In the genomic region with DNA sequence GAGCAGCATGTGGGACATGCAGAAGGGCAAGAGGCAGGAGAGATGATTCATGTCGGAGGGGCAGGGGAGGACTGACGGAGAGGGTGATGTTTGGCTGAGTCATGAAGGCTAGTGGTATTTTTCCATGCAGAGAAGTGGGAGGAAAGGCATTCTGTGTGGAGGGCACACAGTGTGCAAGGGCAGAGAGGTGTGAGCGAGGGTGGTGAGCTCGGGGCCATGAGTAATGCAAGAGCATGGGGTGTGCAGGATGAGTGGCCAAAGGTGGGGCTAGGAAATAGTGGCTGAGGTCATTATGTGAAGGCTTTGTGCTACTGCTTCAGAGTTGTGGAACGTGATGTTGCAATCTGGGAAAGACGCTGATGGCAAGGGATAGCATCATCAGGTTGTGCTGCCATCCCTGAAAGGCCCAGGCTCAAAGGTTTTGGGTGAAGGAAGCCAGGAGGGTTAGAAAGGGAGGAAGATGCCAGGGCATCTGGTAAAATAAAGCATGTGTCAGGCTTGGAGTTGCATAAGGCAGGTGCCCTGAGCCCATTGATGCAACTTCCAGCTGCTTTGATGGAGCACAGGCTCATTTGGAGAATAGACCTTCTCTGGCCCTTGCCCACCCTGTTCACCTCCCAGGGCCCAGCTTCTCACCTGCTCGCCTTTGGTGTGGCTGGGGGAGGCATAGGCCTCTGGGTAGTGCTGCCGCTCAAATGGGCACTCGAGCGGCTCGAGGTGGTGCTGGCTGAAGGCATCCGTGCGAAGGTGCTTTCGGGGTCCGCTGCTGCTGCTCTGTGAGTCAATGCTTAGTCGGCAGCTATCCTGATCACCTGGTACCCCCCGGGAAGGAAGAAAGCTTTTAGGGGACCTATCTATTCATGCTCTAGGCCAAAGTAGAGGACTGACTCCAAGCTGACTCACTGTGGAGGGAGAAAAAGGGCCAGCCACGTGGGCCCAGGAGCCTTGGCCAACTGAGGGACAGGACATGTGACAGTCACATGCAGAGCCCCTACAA, we compare ENCODE assay signal across 8 cellular contexts. TPM values are rescaled to one million over a fixed set of nuclear protein-coding genes. Genes with fewer than 3 reads are reported as not detected.
DNase-seq lines count a peak whose midpoint lies in the region; ATAC-seq lines count a peak whose summit lies in the region.

No MANE protein-coding gene starts in this region.

- no peaks in the 10 kb centered on the region for H3K9me3 Mint-ChIP-seq in activated T-cell treated with anti-CD3 and anti-CD28 coated beads, Interleukin-2, amount 50 U/mL, for 72 hours

- intact Hi-C loops in Right ventricle myocardium superior (cut with DNase I): loop anchor here (5.0 kb wide), 1 partner anchor 39 kb away; no protein-coding TSS in a partner anchor

- peak overlapping the region in 1 of 2 donors; percentile 5 for H3K4me3 Mint-ChIP-seq in activated T-cell treated with anti-CD3 and anti-CD28 coated beads, Interleukin-2, amount 50 U/mL, for 72 hours

- peak overlapping the region in 20 of 21 experiments; percentile 23 to 82 (median 70) for H3K27ac ChIP-seq in skin epidermis

- H3K4me3 ChIP-seq in skin epidermis: no peak overlapping the region

- H3K27ac Mint-ChIP-seq in activated T-cell treated with anti-CD3 and anti-CD28 coated beads, Interleukin-2, amount 50 U/mL, for 72 hours: no peak overlapping the region

- DNase-seq in ACHN (peak; percentile 100), LHCN-M2 (ENCODE audit: low read depth) (peak; percentile 100), Right ventricle myocardium superior (no peak), DMS153 treated with DMSO at 0.1 percent for 48 hours (lab: John Stamatoyannopoulos, UW; ENCODE audit: unreplicated experiment) (no peak), NCI-H748 treated with DMSO at 0.1 percent for 48 hours (lab: John Stamatoyannopoulos, UW) (no peak), cerebellar nuclear complex (lab: John Stamatoyannopoulos, UW) (no peak)
- peak; percentile 64 to 72 for DNase-seq in activated T-cell treated with anti-CD3 and anti-CD28 coated beads, Interleukin-2, amount 50 U/mL, for 72 hours

- H3K4me1 Mint-ChIP-seq in activated T-cell treated with anti-CD3 and anti-CD28 coated beads, Interleukin-2, amount 50 U/mL, for 72 hours (ENCODE audit: low read depth): peaks cover 22% of the 10 kb centered on the region

- peaks cover 0 to 2% of the 10 kb centered on the region in 2 donors for H3K36me3 Mint-ChIP-seq in activated T-cell treated with anti-CD3 and anti-CD28 coated beads, Interleukin-2, amount 50 U/mL, for 72 hours (ENCODE audit: insufficient read depth in 2 of 2)

- H3K27me3 Mint-ChIP-seq in activated T-cell treated with anti-CD3 and anti-CD28 coated beads, Interleukin-2, amount 50 U/mL, for 72 hours (ENCODE audit: low read depth): no peaks in the 10 kb centered on the region

- ATAC-seq in activated T-cell treated with anti-CD3 and anti-CD28 coated beads, Interleukin-2, amount 50 U/mL, for 72 hours (replicated peaks in 1 of 2): peak; percentile 97
- peak; percentile 59 for ATAC-seq in Right ventricle myocardium superior (ENCODE audit: poor library complexity)

- in situ Hi-C loops in ACHN (cut with HindIII; ENCODE audit: low pct_ligation_motif_present, low pct_unique_long_range_greater_than_20kb, low sequenced_read_pairs): no loop called here

RNA-seq across cellular contexts. Expression of a gene that starts 37.5 kb away (rescaled TPM):
- total RNA-seq in LHCN-M2 (2014; rRNA removed) (2.3 and 4.2 TPM in 2 replicates), Right ventricle myocardium superior (0.35 TPM)
- 12.6 TPM for polyA plus RNA-seq in LHCN-M2 (2012)
- 1 to 10 TPM; 3.0 to 4.3 TPM for total RNA-seq in activated T-cell treated with anti-CD3 and anti-CD28 coated beads, Interleukin-2, amount 50 U/mL, for 72 hours

Comparison
In these comparisons a context has a peak if more than half of its experiments do, and no peak if none do; other contexts are left out.
1. DNase-seq: peak in ACHN (single experiment), LHCN-M2 (single experiment) and activated T-cell treated with anti-CD3 and anti-CD28 coated beads, Interleukin-2, amount 50 U/mL, for 72 hours (2 of 2); none in Right ventricle myocardium superior (single experiment), DMS153 treated with DMSO at 0.1 percent for 48 hours (single experiment), NCI-H748 treated with DMSO at 0.1 percent for 48 hours (single experiment) and cerebellar nuclear complex (0 of 2).